ENCODE assay signal across 8 cellular contexts in genomic region chr20:10074513-10074912, GRCh38. TPM values are rescaled to one million over a fixed set of nuclear protein-coding genes. Genes with fewer than 3 reads are reported as not detected.
A peak's percentile ranks its signal among the peaks of the same experiment; 100 is the strongest.
DNase-seq lines count a peak whose midpoint lies in the region; ATAC-seq and TF ChIP-seq lines count a peak whose summit lies in the region.

No MANE protein-coding gene starts in this region.

- POLR2A ChIA-PET in MCF 10A (lab: Yijun Ruan, JAX), result interaction anchor here (0.7 to 2.1 kb wide), 7 partner anchors 11 to 360 kb away, joined by 3 to 7 read pairs (median 3); partner anchors contain the start of gene ANKEF1

- H3K4me1 ChIP-seq in breast epithelium, result no peaks in the 10 kb centered on the region

- CTCF ChIA-PET in MCF 10A (lab: Yijun Ruan, JAX), result interaction anchor here (0.6 to 7.2 kb wide), 4 partner anchors 16 to 352 kb away, joined by 3 to 34 read pairs (median 4); no protein-coding TSS in a partner anchor

- no peak for TF ChIP-seq POLR2A in breast epithelium (IDR thresholded peaks at IDR 0.05)

- no TSS peak for BruUV-seq in MCF 10A (replicated peaks; lab: Mats Ljungman, UMichigan)

- H3K9me3 ChIP-seq in breast epithelium, result no peaks in the 10 kb centered on the region
- H3K9me3 ChIP-seq in T-helper 17 cell (ENCODE audit: control insufficient read depth, low read length, poor library complexity, severe bottlenecking), result no peaks in the 10 kb centered on the region

- H3K4me3 Mint-ChIP-seq in MCF 10A (ENCODE audit: unreplicated experiment) (peak overlapping the region; percentile 33), T-helper 17 cell (no peak overlapping the region)

- DNase-seq in MCF 10A (ENCODE audit: unreplicated experiment), result peak; percentile 89
- no peak for DNase-seq in breast epithelium (ENCODE audit: low spot score in 2 of 2)
- DNase-seq in NCI-H460 (ENCODE audit: extremely low read depth, low read depth), result peak; percentile 38
- DNase-seq in fibroblast of mammary gland (ENCODE audit: low read depth), result peak; percentile 98
- DNase-seq in superior temporal gyrus (ENCODE audit: extremely low spot score), result peak; percentile 76
- no peak for DNase-seq in T-helper 17 cell
- DNase-seq in NCI-H2227 treated with DMSO at 0.1 percent for 48 hours (lab: John Stamatoyannopoulos, UW), result no peak

- no peaks in the 10 kb centered on the region for H3K9me3 Mint-ChIP-seq in MCF 10A (ENCODE audit: unreplicated experiment)

- ATAC-seq in T-helper 17 cell, result no peak
- ATAC-seq in HG03439 (IDR thresholded peaks at IDR 0.05; ENCODE audit: unreplicated experiment), result no peak

- H3K4me1 Mint-ChIP-seq in MCF 10A (ENCODE audit: insufficient read depth, unreplicated experiment), result peaks cover 39% of the 10 kb centered on the region
- no peaks in the 10 kb centered on the region for H3K4me1 Mint-ChIP-seq in T-helper 17 cell

- H3K36me3 Mint-ChIP-seq in MCF 10A (ENCODE audit: insufficient read depth, unreplicated experiment) (no peaks in the 10 kb centered on the region), T-helper 17 cell (ENCODE audit: low read depth) (no peaks in the 10 kb centered on the region)

- H3K27me3 Mint-ChIP-seq in MCF 10A (ENCODE audit: insufficient read depth, unreplicated experiment), result no peaks in the 10 kb centered on the region
- H3K27me3 Mint-ChIP-seq in T-helper 17 cell, result peaks cover 56% of the 10 kb centered on the region

- H3K27ac Mint-ChIP-seq in MCF 10A (ENCODE audit: low read depth, unreplicated experiment) (peak overlapping the region; percentile 20), T-helper 17 cell (no peak overlapping the region)

- intact Hi-C loops in MCF 10A (cut with micrococcal nuclease), result loop anchor here (2.0 to 5.0 kb wide), 2 partner anchors 40 to 343 kb away; partner anchors contain the start of gene ANKEF1
- intact Hi-C loops in breast epithelium (cut with DNase I; ENCODE audit: low total_unique reads), result no loop called here

- no peaks in the 10 kb centered on the region for H3K36me3 ChIP-seq in breast epithelium

- no peaks in the 10 kb centered on the region for H3K27me3 ChIP-seq in breast epithelium

- H3K4me3 ChIP-seq in breast epithelium, result no peak overlapping the region
- H3K4me3 ChIP-seq in fibroblast of mammary gland (ENCODE audit: control insufficient read depth, low read depth, low read length), result no peak overlapping the region

- TF ChIP-seq CTCF in MCF 10A (IDR thresholded peaks at IDR 0.05; ENCODE audit: unreplicated experiment) (no peak), breast epithelium (IDR thresholded peaks at IDR 0.05) (no peak), fibroblast of mammary gland (conservative IDR thresholded peaks at IDR 0.05; ENCODE audit: control insufficient read depth, insufficient read depth, low read depth, low read length) (no peak)

- no peak overlapping the region for H3K27ac ChIP-seq in breast epithelium

RNA-seq across cellular contexts. Expression of gene ANKEF1, which starts 39.7 kb away (rescaled TPM):
- total RNA-seq in MCF 10A (2022) (5.6 and 7.2 TPM in 2 replicates), breast epithelium (10 to 100 TPM in 1 of 3 donors, 1 to 10 TPM in 2; 3.6 to 13.1 (median 7.3) TPM), T-helper 17 cell (1 to 10 TPM; 1.8 to 2.3 TPM)
- 5.3 and 5.6 TPM in 2 replicates for total RNA-seq in NCI-H460 (2014; rRNA removed; shearing (Covaris generic))
- polyA plus RNA-seq in NCI-H460 (2014; cell fraction: nucleus; rRNA removed), result 2.6 and 4.0 TPM in 2 replicates

Comparison
In these comparisons a context has a peak if more than half of its experiments do, and no peak if none do; other contexts are left out.
1. DNase-seq: peak in MCF 10A (single experiment), NCI-H460 (single experiment), fibroblast of mammary gland (single experiment) and superior temporal gyrus (single experiment); none in breast epithelium (0 of 2), T-helper 17 cell (0 of 3) and NCI-H2227 treated with DMSO at 0.1 percent for 48 hours (single experiment).